In the genomic region with DNA sequence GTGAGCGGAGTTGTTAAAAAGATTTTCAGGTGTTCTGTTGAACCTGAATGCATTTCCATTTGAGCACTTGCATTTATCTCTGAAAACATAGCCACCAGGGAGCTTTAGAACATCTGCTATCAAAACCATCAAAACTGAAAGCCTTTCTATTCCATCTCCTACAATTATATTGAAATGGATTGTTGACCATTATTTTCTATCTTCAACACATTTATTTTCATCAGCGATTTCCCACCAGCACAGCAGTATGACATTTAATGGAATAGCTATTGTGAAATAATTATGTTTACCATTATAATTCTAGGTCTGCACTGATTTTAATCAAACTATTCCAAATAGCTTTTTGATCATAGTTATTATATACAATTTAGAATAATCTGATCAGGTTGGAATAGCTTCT, we compare ENCODE assay signal across 21 cellular contexts.
DNase-seq lines count a peak whose midpoint lies in the region; ATAC-seq and TF ChIP-seq lines count a peak whose summit lies in the region.
"Had no signal": no experiment of that assay in that cellular context is flagged by ENCODE, and none has a peak within 500 bp of the region (broad histone marks: within the 10 kb centered on the region; RNA-seq: fewer than 3 reads in every experiment).

No MANE protein-coding gene starts in this region.

- intact Hi-C loops in aorta (cut with DNase I) (loop anchor here in 1 of 2 donors (2.0 kb wide), 1 partner anchor 42 kb away; no protein-coding TSS in a partner anchor), gastrocnemius medialis (cut with DNase I; ENCODE audit: low total_unique reads) (no loop called here)

- ATAC-seq in WTC11: no peak
- no peak for ATAC-seq in aorta (ENCODE audit: low FRiP score)
- ATAC-seq in gastrocnemius medialis: no peak
- ATAC-seq: Panc1 had no signal

- in situ Hi-C loops in gastrocnemius medialis (cut with MboI; ENCODE audit: low sequenced_read_pairs in 4 of 4): no loop called here

- no peaks in the 10 kb centered on the region for H3K36me3 Mint-ChIP-seq in WTC11

- no peak overlapping the region for H3K4me3 Mint-ChIP-seq in WTC11

- no peaks in the 10 kb centered on the region for H3K27me3 Mint-ChIP-seq in WTC11 (ENCODE audit: low read depth)

- no peaks in the 10 kb centered on the region for H3K9me3 ChIP-seq in aorta (ENCODE audit: control insufficient read depth, low read length)
- no peaks in the 10 kb centered on the region for H3K9me3 ChIP-seq in gastrocnemius medialis
- H3K9me3 ChIP-seq: SJCRH30 had no signal

- POLR2A ChIA-PET in WTC11 (lab: Charles Lee): no interaction called here

- WGBS in aorta, 2 donors: 96 to 99% methylated on average over 2 of the region's 2 CpGs

- H3K4me3 ChIP-seq in aorta (ENCODE audit: low read length in 2 of 2) (no peak overlapping the region), gastrocnemius medialis (no peak overlapping the region)
- H3K4me3 ChIP-seq: SJCRH30 had no signal

- no peaks in the 10 kb centered on the region for H3K4me1 ChIP-seq in aorta (ENCODE audit: control insufficient read depth in 1 of 2, insufficient read depth in 2 of 2, low read length in 2 of 2)
- no peaks in the 10 kb centered on the region for H3K4me1 ChIP-seq in gastrocnemius medialis
- H3K4me1 ChIP-seq: SJCRH30 had no signal

- peaks cover 9% of the 10 kb centered on the region for H3K4me1 Mint-ChIP-seq in WTC11

- H3K9me3 Mint-ChIP-seq in WTC11: peaks cover 7% of the 10 kb centered on the region

- TF ChIP-seq POLR2A in gastrocnemius medialis (IDR thresholded peaks at IDR 0.05): no peak

- H3K27ac ChIP-seq in aorta (ENCODE audit: low read depth in 1 of 2, low read length in 2 of 2) (no peak overlapping the region), gastrocnemius medialis (no peak overlapping the region)
- H3K27ac ChIP-seq: 22Rv1, C4-2B, KMS-11, SJCRH30 had no signal

- CTCF ChIA-PET in WTC11 (lab: Charles Lee): interaction anchor here (0.6 to 1.4 kb wide), 2 partner anchors 42 to 70 kb away, joined by 3 to 4 read pairs; no protein-coding TSS in a partner anchor

- H3K27me3 ChIP-seq in aorta (ENCODE audit: control insufficient read depth in 1 of 2, insufficient read depth in 2 of 2, low read length in 1 of 2) (no peaks in the 10 kb centered on the region), gastrocnemius medialis (no peaks in the 10 kb centered on the region)
- H3K27me3 ChIP-seq: SJCRH30 had no signal

- H3K36me3 ChIP-seq in aorta (ENCODE audit: control insufficient read depth in 1 of 2, insufficient read depth in 2 of 2, low read length in 1 of 2) (no peaks in the 10 kb centered on the region), gastrocnemius medialis (no peaks in the 10 kb centered on the region)
- H3K36me3 ChIP-seq: SJCRH30 had no signal

- DNase-seq in NCI-H1105 treated with DMSO at 0.1 percent for 48 hours (lab: John Stamatoyannopoulos, UW) (peak; percentile 73), NCI-H1105 (lab: John Stamatoyannopoulos, UW) (no peak), NCI-H2081 treated with DMSO at 0.1 percent for 48 hours (lab: John Stamatoyannopoulos, UW) (peak; percentile 94), NCI-H748 treated with DMSO at 0.1 percent for 48 hours (lab: John Stamatoyannopoulos, UW) (peak; percentile 91), dermis blood vessel endothelial cell (no peak), WTC11 (ENCODE audit: low spot score) (no peak), aorta (no peak), gastrocnemius medialis (no peak)
- DNase-seq: AML-193, DMS79, MV-4-11, NCI-H187 treated with DMSO at 0.1 percent for 48 hours, NCI-H226, NCI-H524, SJCRH30, SW 1271, T-helper 2 cell had no signal

- no peak for TF ChIP-seq CTCF in WTC11 (IDR thresholded peaks at IDR 0.05)
- TF ChIP-seq CTCF in gastrocnemius medialis (IDR thresholded peaks at IDR 0.05 in 4 of 5, conservative IDR thresholded peaks at IDR 0.05 in 1 of 5): no peak

- H3K27ac Mint-ChIP-seq in WTC11: no peak overlapping the region

TF ChIP-seq in WTC11, 78 proteins besides CTCF, POLR2A, EP300 and RAD21:
- no peak for TF ChIP-seq ZNF532 (CRISPR knock-in tag; IDR thresholded peaks at IDR 0.05; ENCODE audit: borderline replicate concordance)

Comparison
In these comparisons a context has a peak if more than half of its experiments do, and no peak if none do; other contexts are left out.
1. DNase-seq: peak in NCI-H1105 treated with DMSO at 0.1 percent for 48 hours (single experiment), NCI-H2081 treated with DMSO at 0.1 percent for 48 hours (single experiment) and NCI-H748 treated with DMSO at 0.1 percent for 48 hours (single experiment); none in NCI-H1105 (single experiment), dermis blood vessel endothelial cell (single experiment), WTC11 (single experiment), aorta (0 of 2) and gastrocnemius medialis (0 of 2).